In the genomic region with DNA sequence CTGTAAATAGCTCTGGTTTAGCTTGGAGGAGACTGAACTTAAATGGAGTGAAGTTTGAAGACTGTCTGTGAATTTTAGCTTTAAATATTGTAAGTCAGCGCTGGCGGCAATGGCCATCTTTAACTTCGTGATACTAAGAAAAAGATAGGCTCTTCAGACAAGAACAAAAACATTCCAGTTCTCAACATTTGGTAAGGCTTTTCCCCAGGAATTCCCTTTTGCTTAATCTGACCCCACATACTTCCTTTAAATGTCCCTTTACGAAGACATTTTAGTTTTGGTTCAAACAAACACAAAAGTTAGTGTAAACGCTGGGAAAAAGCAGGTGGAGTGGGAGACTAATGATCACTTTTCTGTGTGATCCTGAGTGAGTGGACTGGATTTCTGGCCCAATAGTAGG, we compare ENCODE assay signal across 13 cellular contexts.
DNase-seq lines count a peak whose midpoint lies in the region; ATAC-seq and TF ChIP-seq lines count a peak whose summit lies in the region.
"Had no signal": no experiment of that assay in that cellular context is flagged by ENCODE, and none has a peak within 500 bp of the region (broad histone marks: within the 10 kb centered on the region; RNA-seq: fewer than 3 reads in every experiment).

No MANE protein-coding gene starts in this region.

- no peaks in the 10 kb centered on the region for H3K9me3 Mint-ChIP-seq in nephron progenitor cell
- H3K9me3 Mint-ChIP-seq in activated T-helper 1 cell treated with anti-CD3 and anti-CD28 coated beads, Interleukin-12 subunit alpha, Interleukin-12 subunit beta, Interleukin-2, Interleukin-4 antibody, amounts not matched to agents 30 ng/mL and 10 ng/mL and 1 ng/mL, durations not matched to agents 14 hours and 24 hours and 36 hours = no peaks in the 10 kb centered on the region
- H3K9me3 Mint-ChIP-seq: activated CD4-positive, alpha-beta memory T cell treated with anti-CD3 and anti-CD28 coated beads, Interleukin-2, amount 10 ng/mL, durations not matched to agents 7 days and 5 days; activated T-cell treated with anti-CD3 and anti-CD28 coated beads, Interleukin-2, amount 50 U/mL, for 4 hours; central memory CD8-positive, alpha-beta T cell had no signal

- H3K4me1 Mint-ChIP-seq in nephron progenitor cell = peaks cover 87% of the 10 kb centered on the region
- peaks cover 32% of the 10 kb centered on the region for H3K4me1 Mint-ChIP-seq in activated T-helper 1 cell treated with anti-CD3 and anti-CD28 coated beads, Interleukin-12 subunit alpha, Interleukin-12 subunit beta, Interleukin-2, Interleukin-4 antibody, amounts not matched to agents 30 ng/mL and 10 ng/mL and 1 ng/mL, durations not matched to agents 14 hours and 24 hours and 36 hours (ENCODE audit: low read depth)

- no peak for ATAC-seq in GM21526 (IDR thresholded peaks at IDR 0.05; ENCODE audit: low FRiP score, unreplicated experiment)
- ATAC-seq: activated T-cell treated with anti-CD3 and anti-CD28 coated beads, Interleukin-2, amount 50 U/mL, for 4 hours had no signal

- no peak overlapping the region for H3K4me3 ChIP-seq in HL-60 (replicated peaks; ENCODE audit: insufficient read depth, low read length)
- H3K4me3 ChIP-seq in coronary artery = peak overlapping the region; percentile 59

- H3K27me3 Mint-ChIP-seq in nephron progenitor cell (ENCODE audit: low read depth, poor library complexity) = no peaks in the 10 kb centered on the region
- peaks cover 63% of the 10 kb centered on the region for H3K27me3 Mint-ChIP-seq in activated T-helper 1 cell treated with anti-CD3 and anti-CD28 coated beads, Interleukin-12 subunit alpha, Interleukin-12 subunit beta, Interleukin-2, Interleukin-4 antibody, amounts not matched to agents 30 ng/mL and 10 ng/mL and 1 ng/mL, durations not matched to agents 14 hours and 24 hours and 36 hours (ENCODE audit: insufficient read depth)
- H3K27me3 Mint-ChIP-seq: activated naive CD8-positive, alpha-beta T cell had no signal

- DNase-seq in HL-60 (ENCODE audit: low read depth in 1 of 2, low spot score in 1 of 2) = no peak
- DNase-seq in coronary artery (ENCODE audit: low spot score) = no peak
- DNase-seq in nephron progenitor cell = no peak
- DNase-seq in dedifferentiated amniotic fluid mesenchymal stem cell (ENCODE audit: extremely low spot score) = no peak
- no peak for DNase-seq in activated T-helper 1 cell treated with anti-CD3 and anti-CD28 coated beads, Interleukin-12 subunit alpha, Interleukin-12 subunit beta, Interleukin-2, Interleukin-4 antibody, amounts not matched to agents 30 ng/mL and 10 ng/mL and 1 ng/mL, durations not matched to agents 14 hours and 24 hours and 36 hours (ENCODE audit: low spot score)
- no peak for DNase-seq in HPDE6-E6E7 (ENCODE audit: extremely low spot score)
- DNase-seq: activated CD4-positive, alpha-beta memory T cell treated with anti-CD3 and anti-CD28 coated beads, Interleukin-2, amount 10 ng/mL, durations not matched to agents 7 days and 5 days; activated T-cell treated with anti-CD3 and anti-CD28 coated beads, Interleukin-2, amount 50 U/mL, for 4 hours had no signal

- H3K36me3 Mint-ChIP-seq in nephron progenitor cell (ENCODE audit: low read depth) = peaks cover 5% of the 10 kb centered on the region
- H3K36me3 Mint-ChIP-seq in activated T-helper 1 cell treated with anti-CD3 and anti-CD28 coated beads, Interleukin-12 subunit alpha, Interleukin-12 subunit beta, Interleukin-2, Interleukin-4 antibody, amounts not matched to agents 30 ng/mL and 10 ng/mL and 1 ng/mL, durations not matched to agents 14 hours and 24 hours and 36 hours (ENCODE audit: low read depth) = peaks cover 3% of the 10 kb centered on the region
- H3K36me3 Mint-ChIP-seq: activated naive CD8-positive, alpha-beta T cell had no signal

- no peaks in the 10 kb centered on the region for H3K27me3 ChIP-seq in HL-60 (ENCODE audit: insufficient read depth, poor library complexity, severe bottlenecking)
- H3K27me3 ChIP-seq: neutrophil had no signal

- H3K27ac Mint-ChIP-seq in nephron progenitor cell = peak overlapping the region; percentile 98
- no peak overlapping the region for H3K27ac Mint-ChIP-seq in activated T-helper 1 cell treated with anti-CD3 and anti-CD28 coated beads, Interleukin-12 subunit alpha, Interleukin-12 subunit beta, Interleukin-2, Interleukin-4 antibody, amounts not matched to agents 30 ng/mL and 10 ng/mL and 1 ng/mL, durations not matched to agents 14 hours and 24 hours and 36 hours
- H3K27ac Mint-ChIP-seq: activated CD4-positive, alpha-beta memory T cell treated with anti-CD3 and anti-CD28 coated beads, Interleukin-2, amount 10 ng/mL, durations not matched to agents 7 days and 5 days; activated naive CD8-positive, alpha-beta T cell had no signal

- intact Hi-C loops in activated T-helper 1 cell treated with anti-CD3 and anti-CD28 coated beads, Interleukin-12 subunit alpha, Interleukin-12 subunit beta, Interleukin-2, Interleukin-4 antibody, amounts not matched to agents 30 ng/mL and 10 ng/mL and 1 ng/mL, durations not matched to agents 14 hours and 24 hours and 36 hours (cut with micrococcal nuclease) = loop anchor here (2.0 kb wide), 1 partner anchor 55 kb away; no protein-coding TSS in a partner anchor

- peak overlapping the region; percentile 87 for H3K27ac ChIP-seq in 22Rv1
- peak overlapping the region; percentile 75 for H3K27ac ChIP-seq in HL-60 (replicated peaks)
- H3K27ac ChIP-seq in coronary artery = peak overlapping the region; percentile 65 to 66

- TF ChIP-seq CTCF in 22Rv1 (IDR thresholded peaks at IDR 0.05) (no peak), HL-60 (IDR thresholded peaks at IDR 0.05; ENCODE audit: insufficient read depth, low read length) (no peak), coronary artery (IDR thresholded peaks at IDR 0.05) (no peak), nephron progenitor cell (IDR thresholded peaks at IDR 0.05) (no peak)

- H3K4me3 Mint-ChIP-seq in nephron progenitor cell = peak overlapping the region; percentile 75
- H3K4me3 Mint-ChIP-seq in activated T-helper 1 cell treated with anti-CD3 and anti-CD28 coated beads, Interleukin-12 subunit alpha, Interleukin-12 subunit beta, Interleukin-2, Interleukin-4 antibody, amounts not matched to agents 30 ng/mL and 10 ng/mL and 1 ng/mL, durations not matched to agents 14 hours and 24 hours and 36 hours = no peak overlapping the region
- H3K4me3 Mint-ChIP-seq: activated CD4-positive, alpha-beta memory T cell treated with anti-CD3 and anti-CD28 coated beads, Interleukin-2, amount 10 ng/mL, durations not matched to agents 7 days and 5 days; activated T-cell treated with anti-CD3 and anti-CD28 coated beads, Interleukin-2, amount 50 U/mL, for 4 hours had no signal
